Comparison of ENCODE assay signal across 1 cellular context in the genomic region with DNA sequence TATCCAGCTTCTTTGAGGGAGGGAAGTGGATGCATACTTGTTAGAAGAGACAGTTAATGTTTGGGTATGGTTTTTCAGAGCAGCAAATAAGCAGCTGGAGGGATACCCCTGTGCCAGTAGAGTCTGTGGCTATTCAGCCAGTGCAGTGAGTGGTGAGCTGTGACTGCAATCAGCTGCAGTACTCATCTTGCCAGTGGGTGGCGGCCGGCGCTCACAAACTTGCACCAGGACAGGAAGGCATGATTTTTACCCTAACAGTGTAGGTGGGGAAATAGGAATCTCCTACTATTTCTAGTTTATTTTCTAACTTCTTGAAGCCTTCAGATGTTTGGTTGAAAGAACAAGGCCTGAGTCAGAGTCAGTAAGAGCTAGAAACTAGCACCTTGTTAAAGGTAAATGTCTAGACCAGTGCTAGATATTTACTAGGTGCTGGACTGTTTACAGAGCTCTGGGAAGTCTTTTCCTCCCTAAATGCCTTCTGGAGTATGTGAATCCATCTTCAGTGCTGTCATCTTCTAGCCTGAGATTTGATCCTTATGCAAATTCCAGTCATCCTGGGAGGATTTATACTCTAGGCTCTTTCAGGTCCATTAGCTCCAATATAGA.
TF ChIP-seq lines count a peak whose summit lies in the region.

No MANE protein-coding gene starts in this region.

TF ChIP-seq in liver, 16 proteins besides CTCF, POLR2A, EP300 and RAD21 (continued from another document):
- TF ChIP-seq, protein P1, sequence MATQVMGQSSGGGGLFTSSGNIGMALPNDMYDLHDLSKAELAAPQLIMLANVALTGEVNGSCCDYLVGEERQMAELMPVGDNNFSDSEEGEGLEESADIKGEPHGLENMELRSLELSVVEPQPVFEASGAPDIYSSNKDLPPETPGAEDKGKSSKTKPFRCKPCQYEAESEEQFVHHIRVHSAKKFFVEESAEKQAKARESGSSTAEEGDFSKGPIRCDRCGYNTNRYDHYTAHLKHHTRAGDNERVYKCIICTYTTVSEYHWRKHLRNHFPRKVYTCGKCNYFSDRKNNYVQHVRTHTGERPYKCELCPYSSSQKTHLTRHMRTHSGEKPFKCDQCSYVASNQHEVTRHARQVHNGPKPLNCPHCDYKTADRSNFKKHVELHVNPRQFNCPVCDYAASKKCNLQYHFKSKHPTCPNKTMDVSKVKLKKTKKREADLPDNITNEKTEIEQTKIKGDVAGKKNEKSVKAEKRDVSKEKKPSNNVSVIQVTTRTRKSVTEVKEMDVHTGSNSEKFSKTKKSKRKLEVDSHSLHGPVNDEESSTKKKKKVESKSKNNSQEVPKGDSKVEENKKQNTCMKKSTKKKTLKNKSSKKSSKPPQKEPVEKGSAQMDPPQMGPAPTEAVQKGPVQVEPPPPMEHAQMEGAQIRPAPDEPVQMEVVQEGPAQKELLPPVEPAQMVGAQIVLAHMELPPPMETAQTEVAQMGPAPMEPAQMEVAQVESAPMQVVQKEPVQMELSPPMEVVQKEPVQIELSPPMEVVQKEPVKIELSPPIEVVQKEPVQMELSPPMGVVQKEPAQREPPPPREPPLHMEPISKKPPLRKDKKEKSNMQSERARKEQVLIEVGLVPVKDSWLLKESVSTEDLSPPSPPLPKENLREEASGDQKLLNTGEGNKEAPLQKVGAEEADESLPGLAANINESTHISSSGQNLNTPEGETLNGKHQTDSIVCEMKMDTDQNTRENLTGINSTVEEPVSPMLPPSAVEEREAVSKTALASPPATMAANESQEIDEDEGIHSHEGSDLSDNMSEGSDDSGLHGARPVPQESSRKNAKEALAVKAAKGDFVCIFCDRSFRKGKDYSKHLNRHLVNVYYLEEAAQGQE (IDR thresholded peaks at IDR 0.05), result no peak
- TF ChIP-seq NR2F2 (IDR thresholded peaks at IDR 0.05) (no peak), FOXA2 (IDR thresholded peaks at IDR 0.05) (no peak), YY1 (IDR thresholded peaks at IDR 0.05) (no peak), FOXA1 (IDR thresholded peaks at IDR 0.05) (no peak)
